Comparison of ENCODE assay signal across 10 cellular contexts in the genomic region with DNA sequence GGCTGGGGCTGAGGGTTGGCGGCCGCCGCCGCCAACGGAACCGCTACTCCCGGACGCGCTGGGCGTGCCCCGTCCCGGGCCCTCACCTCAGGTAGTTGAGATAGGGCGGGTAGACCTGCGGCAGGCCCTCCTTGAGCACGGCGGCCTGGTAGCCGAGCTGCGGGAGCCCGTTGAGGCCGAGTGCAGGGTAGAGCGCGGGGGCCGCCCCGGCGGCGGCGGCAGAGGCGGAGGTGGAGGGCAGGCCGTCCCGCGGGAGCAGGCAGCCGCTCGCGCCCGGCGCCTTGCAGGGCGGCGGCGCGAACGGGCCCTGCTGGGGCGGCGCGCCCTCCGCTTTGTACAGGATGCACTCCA. TPM values are rescaled to one million over a fixed set of nuclear protein-coding genes. Genes with fewer than 3 reads are reported as not detected.
DNase-seq lines count a peak whose midpoint lies in the region; ATAC-seq and TF ChIP-seq lines count a peak whose summit lies in the region.
"Had no signal": no experiment of that assay in that cellular context is flagged by ENCODE, and none has a peak within 500 bp of the region (broad histone marks: within the 10 kb centered on the region; RNA-seq: fewer than 3 reads in every experiment).

No MANE protein-coding gene starts in this region.

- no peaks in the 10 kb centered on the region for H3K9me3 Mint-ChIP-seq in endothelial cell (ENCODE audit: unreplicated experiment)
- peaks cover 2% of the 10 kb centered on the region for H3K9me3 Mint-ChIP-seq in activated T-cell treated with anti-CD3 and anti-CD28 coated beads, Interleukin-2, amount 50 U/mL, for 24 hours

- H3K27ac ChIP-seq in lung (ENCODE audit: low read depth in 1 of 2, low read length in 1 of 2) (peak overlapping the region; percentile 32 to 87), tibial nerve (peak overlapping the region; percentile 27 to 71 (median 58))
- H3K27ac ChIP-seq: BLaER1 had no signal

- H3K4me3 ChIP-seq in lung (peak overlapping the region; percentile 56), tibial nerve (peak overlapping the region; percentile 41 to 64 (median 54))
- H3K4me3 ChIP-seq: BLaER1 had no signal

- H3K4me1 Mint-ChIP-seq in endothelial cell (ENCODE audit: unreplicated experiment), result peaks cover 3% of the 10 kb centered on the region
- peaks cover 3% of the 10 kb centered on the region for H3K4me1 Mint-ChIP-seq in activated T-cell treated with anti-CD3 and anti-CD28 coated beads, Interleukin-2, amount 50 U/mL, for 24 hours (ENCODE audit: low read depth)
- H3K4me1 Mint-ChIP-seq: central memory CD8-positive, alpha-beta T cell had no signal

- no peak for TF ChIP-seq EP300 in tibial nerve (IDR thresholded peaks at IDR 0.05)

- H3K27me3 ChIP-seq in lung (ENCODE audit: control insufficient read depth, insufficient read depth) (peaks cover 6% of the 10 kb centered on the region), tibial nerve (peaks cover 0 to 54% of the 10 kb centered on the region in 2 donors)
- H3K27me3 ChIP-seq: BLaER1 had no signal

- H3K36me3 Mint-ChIP-seq in endothelial cell (ENCODE audit: low read depth, unreplicated experiment), result peaks cover 3% of the 10 kb centered on the region
- H3K36me3 Mint-ChIP-seq in activated T-cell treated with anti-CD3 and anti-CD28 coated beads, Interleukin-2, amount 50 U/mL, for 24 hours (ENCODE audit: low read depth), result no peaks in the 10 kb centered on the region

- H3K4me3 Mint-ChIP-seq in endothelial cell (ENCODE audit: unreplicated experiment), result no peak overlapping the region
- H3K4me3 Mint-ChIP-seq in activated T-cell treated with anti-CD3 and anti-CD28 coated beads, Interleukin-2, amount 50 U/mL, for 24 hours, result no peak overlapping the region
- H3K4me3 Mint-ChIP-seq: central memory CD8-positive, alpha-beta T cell had no signal

- H3K9me3 ChIP-seq in lung (ENCODE audit: control insufficient read depth in 2 of 2, insufficient read depth in 1 of 2, low read length in 1 of 2) (peaks cover 0 to 12% of the 10 kb centered on the region in 2 donors), tibial nerve (no peaks in the 10 kb centered on the region)

- peaks cover 22% of the 10 kb centered on the region for H3K27me3 Mint-ChIP-seq in endothelial cell (ENCODE audit: unreplicated experiment)
- H3K27me3 Mint-ChIP-seq in activated T-cell treated with anti-CD3 and anti-CD28 coated beads, Interleukin-2, amount 50 U/mL, for 24 hours, result peaks cover 54% of the 10 kb centered on the region

- DNase-seq in NCI-H345 (lab: John Stamatoyannopoulos, UW), result peak; percentile 10
- no peak for DNase-seq in NCI-H345 treated with DMSO at 0.1 percent for 48 hours (lab: John Stamatoyannopoulos, UW; ENCODE audit: unreplicated experiment)
- peak; percentile 29 for DNase-seq in endothelial cell (ENCODE audit: low spot score)
- peak; percentile 29 for DNase-seq in lung (ENCODE audit: low spot score)
- DNase-seq in tibial nerve (ENCODE audit: low spot score in 2 of 2), result peak in 1 of 2 donors; percentile 14
- no peak for DNase-seq in activated T-cell treated with anti-CD3 and anti-CD28 coated beads, Interleukin-2, amount 50 U/mL, for 24 hours
- no peak for DNase-seq in NCI-H748 (lab: John Stamatoyannopoulos, UW; ENCODE audit: unreplicated experiment)

- ATAC-seq in lung (ENCODE audit: insufficient read depth, low FRiP score), result peak; percentile 45
- no peak for ATAC-seq in HG02938 (IDR thresholded peaks at IDR 0.05; ENCODE audit: unreplicated experiment)

- H3K4me1 ChIP-seq in lung (ENCODE audit: control insufficient read depth in 2 of 2, insufficient read depth in 2 of 2, low read length in 2 of 2) (peaks cover 7 to 11% of the 10 kb centered on the region in 2 donors), tibial nerve (peaks cover 0 to 34% (median 2%) of the 10 kb centered on the region in 4 donors)
- H3K4me1 ChIP-seq: BLaER1 had no signal

- no peak for TF ChIP-seq CTCF in endothelial cell (IDR thresholded peaks at IDR 0.05; ENCODE audit: unreplicated experiment)
- no peak for TF ChIP-seq CTCF in lung (IDR thresholded peaks at IDR 0.05; ENCODE audit: control extremely low read depth, extremely low read depth)
- TF ChIP-seq CTCF in tibial nerve (IDR thresholded peaks at IDR 0.05), result no peak

- no peak overlapping the region for H3K27ac Mint-ChIP-seq in endothelial cell (ENCODE audit: unreplicated experiment)
- no peak overlapping the region for H3K27ac Mint-ChIP-seq in activated T-cell treated with anti-CD3 and anti-CD28 coated beads, Interleukin-2, amount 50 U/mL, for 24 hours

- WGBS in lung, 2 donors, result 1 to 2% methylated on average over 19 to 45 of the region's 45 CpGs
- WGBS in tibial nerve, 2 donors, result 0 to 1% methylated on average over 8 to 38 of the region's 45 CpGs

- TF ChIP-seq POLR2A in tibial nerve (IDR thresholded peaks at IDR 0.05), result no peak

- no peaks in the 10 kb centered on the region for H3K36me3 ChIP-seq in lung (ENCODE audit: control insufficient read depth in 2 of 2, insufficient read depth in 2 of 2, low read length in 2 of 2)
- no peaks in the 10 kb centered on the region for H3K36me3 ChIP-seq in tibial nerve
- H3K36me3 ChIP-seq: BLaER1 had no signal

RNA-seq across cellular contexts. Expression of a gene that starts 2.3 kb away (rescaled TPM):
- total RNA-seq in endothelial cell (ENCODE audit: unreplicated experiment) (not detected), lung (1 to 10 TPM; 2.5 to 8.8 TPM), tibial nerve (1 to 10 TPM; 2.0 to 4.8 (median 2.1) TPM)
- polyA plus RNA-seq in lung, result under 1 TPM; 0.16 to 0.18 TPM

Comparison
In these comparisons a context has a peak if more than half of its experiments do, and no peak if none do; other contexts are left out.
1. DNase-seq: peak in NCI-H345 (single experiment), endothelial cell (single experiment) and lung (single experiment); none in NCI-H345 treated with DMSO at 0.1 percent for 48 hours (single experiment), activated T-cell treated with anti-CD3 and anti-CD28 coated beads, Interleukin-2, amount 50 U/mL, for 24 hours (single experiment) and NCI-H748 (single experiment).